29 cellular contexts compared by ENCODE assay signal in genomic region chr11:62876712-62877111, GRCh38. TPM values are rescaled to one million over a fixed set of nuclear protein-coding genes. Genes with fewer than 3 reads are reported as not detected.
"Had no signal": no experiment of that assay in that cellular context is flagged by ENCODE, and none has a peak within 500 bp of the region (broad histone marks: within the 10 kb centered on the region; RNA-seq: fewer than 3 reads in every experiment).

No MANE protein-coding gene starts in this region.

- H3K27ac Mint-ChIP-seq: activated naive CD8-positive, alpha-beta T cell treated with anti-CD3 and anti-CD28 coated beads for 36 hours; activated T-cell treated with anti-CD3 and anti-CD28 coated beads, Interleukin-2, amount 50 U/mL, for 24 hours; dendritic cell treated with granulocyte-macrophage colony-stimulating factor and Interleukin-4, amounts not matched to agents 40 ng/mL and 50 ng/mL, for 4 days; neural progenitor cell; stimulated activated effector memory CD8-positive, alpha-beta T cell treated with anti-CD3 and anti-CD28 coated beads, Interleukin-12 subunit alpha, Interleukin-12 subunit beta, amount 100 ng/mL, for 72 hours had no signal

- H3K4me3 ChIP-seq: hepatocyte, left lung, neural progenitor cell, skin epidermis, vagina had no signal

- H3K36me3 ChIP-seq: left lung, neural progenitor cell, vagina had no signal

- H3K36me3 Mint-ChIP-seq: immature natural killer cell had no signal

- H3K9me3 ChIP-seq: left lung, vagina had no signal

- H3K4me2 ChIP-seq: hepatocyte, neural progenitor cell had no signal

- H3K9me3 Mint-ChIP-seq: activated CD4-positive, alpha-beta T cell treated with anti-CD3 and anti-CD28 coated beads, Interleukin-2, amount 10 ng/mL, durations not matched to agents 7 days and 5 days; activated T-cell treated with anti-CD3 and anti-CD28 coated beads, Interleukin-2, amount 50 U/mL, for 24 hours; dendritic cell treated with granulocyte-macrophage colony-stimulating factor and Interleukin-4, amounts not matched to agents 40 ng/mL and 50 ng/mL, for 4 days; immature natural killer cell; mesothelial cell of epicardium; naive thymus-derived CD8-positive, alpha-beta T cell; neural progenitor cell; stimulated activated effector memory CD8-positive, alpha-beta T cell treated with anti-CD3 and anti-CD28 coated beads, Interleukin-12 subunit alpha, Interleukin-12 subunit beta, amount 100 ng/mL, for 72 hours had no signal

- DNase-seq: activated CD4-positive, alpha-beta T cell treated with anti-CD3 and anti-CD28 coated beads, Interleukin-2, amount 10 ng/mL, durations not matched to agents 7 days and 5 days; activated CD8-positive, alpha-beta T cell treated with anti-CD3 and anti-CD28 coated beads, Interleukin-2, amount 10 ng/mL, durations not matched to agents 7 days and 5 days; activated naive CD4-positive, alpha-beta T cell treated with Interleukin-2 at 50 U/mL for 16 hours; activated naive CD8-positive, alpha-beta T cell treated with anti-CD3 and anti-CD28 coated beads for 36 hours; activated T-cell treated with anti-CD3 and anti-CD28 coated beads, Interleukin-2, amount 50 U/mL, for 24 hours; effector CD4-positive, alpha-beta T cell; immature natural killer cell; left lung; naive thymus-derived CD8-positive, alpha-beta T cell; right cardiac atrium; stimulated activated CD4-positive, alpha-beta T cell treated with anti-CD3 and anti-CD28 coated beads, Interleukin-1b, Interleukin-23, amount 100 ng/mL, for 48 hours; T-helper 1 cell; T1000 had no signal

- H3K27ac ChIP-seq: left lung, neural progenitor cell, vagina had no signal

- FAIRE-seq: astrocyte had no signal

- H3K27me3 ChIP-seq: hepatocyte, left lung, neural progenitor cell, vagina had no signal

- H3K27me3 Mint-ChIP-seq: activated CD4-positive, alpha-beta T cell treated with anti-CD3 and anti-CD28 coated beads, Interleukin-2, amount 10 ng/mL, durations not matched to agents 7 days and 5 days; activated T-cell treated with anti-CD3 and anti-CD28 coated beads, Interleukin-2, amount 50 U/mL, for 24 hours; dendritic cell treated with granulocyte-macrophage colony-stimulating factor and Interleukin-4, amounts not matched to agents 40 ng/mL and 50 ng/mL, for 4 days; naive thymus-derived CD8-positive, alpha-beta T cell had no signal

- ATAC-seq: activated CD4-positive, CD25-positive, alpha-beta regulatory T cell treated with anti-CD3 and anti-CD28 coated beads, Interleukin-2, amount 50 U/mL, for 24 hours; activated CD8-positive, alpha-beta T cell treated with anti-CD3 and anti-CD28 coated beads, Interleukin-2, amount 10 ng/mL, durations not matched to agents 7 days and 5 days; esophagus mucosa; left lung; naive thymus-derived CD8-positive, alpha-beta T cell; right cardiac atrium; stimulated activated effector memory CD8-positive, alpha-beta T cell treated with anti-CD3 and anti-CD28 coated beads, Interleukin-12 subunit alpha, Interleukin-12 subunit beta, amount 100 ng/mL, for 72 hours had no signal

- H3K4me3 Mint-ChIP-seq: activated CD4-positive, alpha-beta T cell treated with anti-CD3 and anti-CD28 coated beads, Interleukin-2, amount 10 ng/mL, durations not matched to agents 7 days and 5 days; activated CD8-positive, alpha-beta T cell treated with anti-CD3 and anti-CD28 coated beads, Interleukin-2, amount 10 ng/mL, durations not matched to agents 7 days and 5 days; activated naive CD8-positive, alpha-beta T cell treated with anti-CD3 and anti-CD28 coated beads for 36 hours; activated T-cell treated with anti-CD3 and anti-CD28 coated beads, Interleukin-2, amount 50 U/mL, for 24 hours; dendritic cell treated with granulocyte-macrophage colony-stimulating factor and Interleukin-4, amounts not matched to agents 40 ng/mL and 50 ng/mL, for 4 days; immature natural killer cell; mesothelial cell of epicardium; neural progenitor cell; stimulated activated effector memory CD8-positive, alpha-beta T cell treated with anti-CD3 and anti-CD28 coated beads, Interleukin-12 subunit alpha, Interleukin-12 subunit beta, amount 100 ng/mL, for 72 hours had no signal

- H3K9ac ChIP-seq: neural progenitor cell had no signal

- H2AFZ ChIP-seq: hepatocyte, neural progenitor cell had no signal

RNA-seq across cellular contexts. Expression of gene TEX54, which starts 44.1 kb away (rescaled TPM):
- total RNA-seq: activated CD8-positive, alpha-beta T cell treated with anti-CD3 and anti-CD28 coated beads, Interleukin-2, amount 10 ng/mL, durations not matched to agents 7 days and 5 days; activated naive CD8-positive, alpha-beta T cell treated with anti-CD3 and anti-CD28 coated beads for 36 hours; astrocyte; esophagus mucosa; hepatocyte; kidney epithelial cell; left lung; lung microvascular endothelial cell; mesothelial cell of epicardium; omental fat pad; right cardiac atrium; temporal lobe; vagina had no signal
- polyA plus RNA-seq: right cardiac atrium had no signal

RNA-seq across cellular contexts. Expression of gene CHRM1, which starts 44.5 kb away (rescaled TPM):
- total RNA-seq: activated CD4-positive, alpha-beta T cell treated with anti-CD3 and anti-CD28 coated beads, Interleukin-2, amount 10 ng/mL, durations not matched to agents 7 days and 5 days; activated CD8-positive, alpha-beta T cell treated with anti-CD3 and anti-CD28 coated beads, Interleukin-2, amount 10 ng/mL, durations not matched to agents 7 days and 5 days; activated naive CD8-positive, alpha-beta T cell treated with anti-CD3 and anti-CD28 coated beads for 36 hours; astrocyte; chondrocyte; esophagus mucosa; hepatocyte; kidney epithelial cell; lung microvascular endothelial cell; naive thymus-derived CD8-positive, alpha-beta T cell; omental fat pad; pulmonary artery endothelial cell; vagina had no signal
- polyA plus RNA-seq: hepatocyte; immature natural killer cell; naive thymus-derived CD8-positive, alpha-beta T cell had no signal
